In the genomic region with DNA sequence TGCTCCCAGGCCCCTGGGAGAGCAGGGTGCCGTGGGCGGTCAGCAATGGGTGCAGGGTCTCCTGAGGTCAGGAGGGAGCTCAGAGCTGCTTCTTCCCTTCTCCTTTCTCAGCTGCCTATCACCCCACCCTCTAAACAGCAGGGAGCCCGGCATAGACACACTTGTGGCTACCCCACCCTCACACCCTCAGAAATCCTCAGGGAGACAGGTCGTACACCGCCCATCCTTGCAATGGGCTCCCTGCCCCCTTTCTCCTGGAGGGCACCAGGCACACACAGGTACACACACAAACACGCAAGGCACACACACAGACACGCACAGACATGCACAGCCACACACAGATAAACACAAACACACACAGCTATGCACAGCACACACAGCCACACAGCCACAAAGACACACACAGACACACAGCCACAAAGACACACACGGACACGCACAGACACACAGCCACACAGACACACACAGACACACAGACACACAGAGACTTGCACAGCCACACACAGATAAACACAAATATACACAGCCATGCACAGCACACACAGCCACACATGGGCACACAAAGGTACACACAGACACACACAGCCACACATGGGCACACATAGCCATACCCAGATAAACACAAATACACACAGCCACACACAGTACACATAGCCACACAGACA, we compare ENCODE assay signal across 28 cellular contexts. TPM values are rescaled to one million over a fixed set of nuclear protein-coding genes. Genes with fewer than 3 reads are reported as not detected.
"Had no signal": no experiment of that assay in that cellular context is flagged by ENCODE, and none has a peak within 500 bp of the region (broad histone marks: within the 10 kb centered on the region; RNA-seq: fewer than 3 reads in every experiment).

No MANE protein-coding gene starts in this region.

- H3K36me3 Mint-ChIP-seq: brain, natural killer cell had no signal

- ATAC-seq: activated naive CD4-positive, alpha-beta T cell treated with anti-CD3 and anti-CD28 coated beads, Interleukin-2, amount 50 U/mL, for 72 hours; gastrocnemius medialis; pancreas had no signal

- H3K4me3 Mint-ChIP-seq: activated B cell treated with CpG ODN at 0.5 μM for 24 hours; activated T-helper 1 cell treated with anti-CD3 and anti-CD28 coated beads, Interleukin-12 subunit alpha, Interleukin-12 subunit beta, Interleukin-2, Interleukin-4 antibody, amounts not matched to agents 30 ng/mL and 10 ng/mL and 1 ng/mL, durations not matched to agents 14 hours and 24 hours and 36 hours; brain; stimulated activated naive CD8-positive, alpha-beta T cell treated with anti-CD3 and anti-CD28 coated beads, Interleukin-15, Interleukin-2, amounts not matched to agents 100 ng/mL and 50 ng/mL, for 24 hours; T-helper 1 cell treated with Interleukin-12 subunit alpha and Interleukin-12 subunit beta and Interleukin-4 antibody, amounts not matched to agents 30 μg/mL and 1 μg/mL, for 36 hours had no signal

- H3K4me1 ChIP-seq: gastrocnemius medialis, left ventricle myocardium inferior, pancreas, psoas muscle, right atrium auricular region, thyroid gland had no signal

- FAIRE-seq: endothelial cell of umbilical vein, pancreas had no signal

- H3K9me3 Mint-ChIP-seq: activated B cell treated with CpG ODN at 0.5 μM for 24 hours; activated naive CD4-positive, alpha-beta T cell treated with anti-CD3 and anti-CD28 coated beads, Interleukin-2, amount 50 U/mL, for 72 hours; activated T-helper 1 cell treated with anti-CD3 and anti-CD28 coated beads, Interleukin-12 subunit alpha, Interleukin-12 subunit beta, Interleukin-2, Interleukin-4 antibody, amounts not matched to agents 30 ng/mL and 10 ng/mL and 1 ng/mL, durations not matched to agents 14 hours and 24 hours and 36 hours; T-helper 1 cell treated with Interleukin-12 subunit alpha and Interleukin-12 subunit beta and Interleukin-4 antibody, amounts not matched to agents 30 μg/mL and 1 μg/mL, for 36 hours had no signal

- H3K27ac Mint-ChIP-seq: activated B cell treated with CpG ODN at 0.5 μM for 24 hours; activated naive CD4-positive, alpha-beta T cell treated with anti-CD3 and anti-CD28 coated beads, Interleukin-2, amount 50 U/mL, for 72 hours; activated T-helper 1 cell treated with anti-CD3 and anti-CD28 coated beads, Interleukin-12 subunit alpha, Interleukin-12 subunit beta, Interleukin-2, Interleukin-4 antibody, amounts not matched to agents 30 ng/mL and 10 ng/mL and 1 ng/mL, durations not matched to agents 14 hours and 24 hours and 36 hours; brain; natural killer cell; stimulated activated naive CD8-positive, alpha-beta T cell treated with anti-CD3 and anti-CD28 coated beads, Interleukin-15, Interleukin-2, amounts not matched to agents 100 ng/mL and 50 ng/mL, for 24 hours; T-helper 1 cell treated with Interleukin-12 subunit alpha and Interleukin-12 subunit beta and Interleukin-4 antibody, amounts not matched to agents 30 μg/mL and 1 μg/mL, for 36 hours had no signal

- DNase-seq: activated B cell treated with CpG ODN at 0.5 μM for 24 hours; activated CD4-positive, alpha-beta T cell treated with anti-CD3 and anti-CD28 coated beads for 4 hours; activated CD4-positive, alpha-beta T cell treated with anti-CD3 and anti-CD28 coated beads, Interleukin-2, amount 50 U/mL, for 48 hours; caudate nucleus; effector memory CD4-positive, alpha-beta T cell; esophagus squamous epithelium; gastrocnemius medialis; hippocampal formation; kidney glomerular epithelial cell; left ventricle myocardium inferior; midbrain; psoas muscle; stimulated activated CD4-positive, alpha-beta T cell treated with anti-CD3 and anti-CD28 coated beads, Interleukin-4, amount 100 ng/mL, for 24 hours; substantia nigra; T1000; thyroid gland had no signal

- H3K27ac ChIP-seq: esophagus squamous epithelium, gastrocnemius medialis, left ventricle myocardium inferior, pancreas, psoas muscle, right atrium auricular region, thyroid gland had no signal

- H3K9me3 ChIP-seq: esophagus squamous epithelium, gastrocnemius medialis, left ventricle myocardium inferior, pancreas, psoas muscle, right atrium auricular region, thyroid gland had no signal

- H3K4me3 ChIP-seq: esophagus squamous epithelium, gastrocnemius medialis, left ventricle myocardium inferior, pancreas, psoas muscle, right atrium auricular region, thyroid gland had no signal

- H3K36me3 ChIP-seq: esophagus squamous epithelium, gastrocnemius medialis, left ventricle myocardium inferior, pancreas, right atrium auricular region, thyroid gland had no signal

- H3K27me3 ChIP-seq: pancreas, right atrium auricular region, thyroid gland had no signal

RNA-seq across cellular contexts. Expression of a gene that starts 44.9 kb away (rescaled TPM):
- total RNA-seq: activated B cell treated with CpG ODN at 0.5 μM for 24 hours; activated naive CD4-positive, alpha-beta T cell treated with anti-CD3 and anti-CD28 coated beads, Interleukin-2, amount 50 U/mL, for 72 hours; activated T-helper 1 cell treated with anti-CD3 and anti-CD28 coated beads, Interleukin-12 subunit alpha, Interleukin-12 subunit beta, Interleukin-2, Interleukin-4 antibody, amounts not matched to agents 30 ng/mL and 10 ng/mL and 1 ng/mL, durations not matched to agents 14 hours and 24 hours and 36 hours; endothelial cell of umbilical vein; gastrocnemius medialis; left ventricle myocardium inferior; natural killer cell; right atrium auricular region; thyroid gland had no signal

RNA-seq across cellular contexts. Expression of a gene that starts 53.9 kb away (rescaled TPM):
- total RNA-seq: dermis microvascular lymphatic vessel endothelial cell, endothelial cell of umbilical vein, gastrocnemius medialis, left ventricle myocardium inferior, psoas muscle had no signal

RNA-seq across cellular contexts. Expression of a gene that starts 55.5 kb away (rescaled TPM):
- total RNA-seq: activated B cell treated with CpG ODN at 0.5 μM for 24 hours; activated naive CD4-positive, alpha-beta T cell treated with anti-CD3 and anti-CD28 coated beads, Interleukin-2, amount 50 U/mL, for 72 hours; activated T-helper 1 cell treated with anti-CD3 and anti-CD28 coated beads, Interleukin-12 subunit alpha, Interleukin-12 subunit beta, Interleukin-2, Interleukin-4 antibody, amounts not matched to agents 30 ng/mL and 10 ng/mL and 1 ng/mL, durations not matched to agents 14 hours and 24 hours and 36 hours; dermis microvascular lymphatic vessel endothelial cell; endothelial cell of umbilical vein; esophagus squamous epithelium; gastrocnemius medialis; left ventricle myocardium inferior; lung microvascular endothelial cell; natural killer cell; psoas muscle; right atrium auricular region; thyroid gland; urinary bladder had no signal
